Comparison of ENCODE assay signal across 13 cellular contexts in genomic region chr10:43401627-43402026, GRCh38. TPM values are rescaled to one million over a fixed set of nuclear protein-coding genes. Genes with fewer than 3 reads are reported as not detected.
DNase-seq lines count a peak whose midpoint lies in the region; ATAC-seq and TF ChIP-seq lines count a peak whose summit lies in the region.
"Had no signal": no experiment of that assay in that cellular context is flagged by ENCODE, and none has a peak within 500 bp of the region (broad histone marks: within the 10 kb centered on the region; RNA-seq: fewer than 3 reads in every experiment).

No MANE protein-coding gene starts in this region.

- no peaks in the 10 kb centered on the region for H3K9me3 Mint-ChIP-seq in CD8-positive, alpha-beta memory T cell
- no peaks in the 10 kb centered on the region for H3K9me3 Mint-ChIP-seq in activated naive CD8-positive, alpha-beta T cell treated with anti-CD3 and anti-CD28 coated beads, Interleukin-2, amount 50 U/mL, for 24 hours
- H3K9me3 Mint-ChIP-seq in mesothelial cell of epicardium = no peaks in the 10 kb centered on the region
- H3K9me3 Mint-ChIP-seq: nephron had no signal

- H3K4me1 Mint-ChIP-seq in CD8-positive, alpha-beta memory T cell = peaks cover 76 to 89% (median 78%) of the 10 kb centered on the region in 3 donors
- peaks cover 80% of the 10 kb centered on the region for H3K4me1 Mint-ChIP-seq in activated naive CD8-positive, alpha-beta T cell treated with anti-CD3 and anti-CD28 coated beads, Interleukin-2, amount 50 U/mL, for 24 hours
- peaks cover 52% of the 10 kb centered on the region for H3K4me1 Mint-ChIP-seq in mesothelial cell of epicardium

- in situ Hi-C loops in gastrocnemius medialis (cut with MboI; ENCODE audit: low sequenced_read_pairs in 4 of 4) = loop anchor here in 2 of 4 donors (25.0 kb wide), 1 partner anchor 1586 kb away; the partner anchor contains the start of gene DEPP1 (in 2 of the 2)

- no peaks in the 10 kb centered on the region for H3K27me3 Mint-ChIP-seq in CD8-positive, alpha-beta memory T cell
- H3K27me3 Mint-ChIP-seq in activated naive CD8-positive, alpha-beta T cell treated with anti-CD3 and anti-CD28 coated beads, Interleukin-2, amount 50 U/mL, for 24 hours = no peaks in the 10 kb centered on the region
- H3K27me3 Mint-ChIP-seq in mesothelial cell of epicardium (ENCODE audit: low read depth) = no peaks in the 10 kb centered on the region

- no peak overlapping the region for H3K9ac ChIP-seq in HUES6 (ENCODE audit: low read length)
- H3K9ac ChIP-seq: KMS-11 had no signal

- peak overlapping the region; percentile 58 to 99 (median 94) for H3K27ac Mint-ChIP-seq in CD8-positive, alpha-beta memory T cell
- H3K27ac Mint-ChIP-seq in activated naive CD8-positive, alpha-beta T cell treated with anti-CD3 and anti-CD28 coated beads, Interleukin-2, amount 50 U/mL, for 24 hours = peak overlapping the region; percentile 93
- peak overlapping the region; percentile 50 for H3K27ac Mint-ChIP-seq in mesothelial cell of epicardium

- H3K4me1 ChIP-seq in CD8-positive, alpha-beta memory T cell (ENCODE audit: insufficient read depth, low read length) = peaks cover 83% of the 10 kb centered on the region
- peaks cover 53% of the 10 kb centered on the region for H3K4me1 ChIP-seq in HUES6 (ENCODE audit: control insufficient read depth, insufficient read depth, low read length)
- H3K4me1 ChIP-seq in gastrocnemius medialis = peaks cover 59 to 87% of the 10 kb centered on the region in 2 donors

- POLR2A ChIA-PET in CD8-positive, alpha-beta memory T cell (lab: Charles Lee) = interaction anchor here (0.5 to 1.5 kb wide), 3 partner anchors 14 to 40 kb away, joined by 3 to 8 read pairs (median 4); partner anchors contain the start of gene ZNF487

- no peaks in the 10 kb centered on the region for H3K9me3 ChIP-seq in CD8-positive, alpha-beta memory T cell (ENCODE audit: low read length)
- H3K9me3 ChIP-seq in HUES6 (ENCODE audit: control insufficient read depth, insufficient read depth, low read depth, low read length) (no peaks in the 10 kb centered on the region), gastrocnemius medialis (no peaks in the 10 kb centered on the region)
- H3K9me3 ChIP-seq: tibial artery had no signal

- H3K36me3 ChIP-seq in CD8-positive, alpha-beta memory T cell (ENCODE audit: insufficient read depth, low read length) = no peaks in the 10 kb centered on the region
- H3K36me3 ChIP-seq in HUES6 (ENCODE audit: control insufficient read depth, insufficient read depth, low read length) (peaks cover 19% of the 10 kb centered on the region), gastrocnemius medialis (no peaks in the 10 kb centered on the region)

- H3K4me3 Mint-ChIP-seq in CD8-positive, alpha-beta memory T cell = peak overlapping the region; percentile 82 to 100 (median 90)
- H3K4me3 Mint-ChIP-seq in activated naive CD8-positive, alpha-beta T cell treated with anti-CD3 and anti-CD28 coated beads, Interleukin-2, amount 50 U/mL, for 24 hours = peak overlapping the region; percentile 96
- no peak overlapping the region for H3K4me3 Mint-ChIP-seq in mesothelial cell of epicardium

- H3K27me3 ChIP-seq in CD8-positive, alpha-beta memory T cell (ENCODE audit: insufficient read depth, low read length, poor library complexity, severe bottlenecking) = no peaks in the 10 kb centered on the region
- H3K27me3 ChIP-seq in HUES6 (ENCODE audit: control insufficient read depth, insufficient read depth, low read length) = no peaks in the 10 kb centered on the region
- no peaks in the 10 kb centered on the region for H3K27me3 ChIP-seq in gastrocnemius medialis
- H3K27me3 ChIP-seq: tibial artery had no signal

- H3K4me3 ChIP-seq in CD8-positive, alpha-beta memory T cell (ENCODE audit: low read length) = no peak overlapping the region
- H3K4me3 ChIP-seq in HUES6 (ENCODE audit: low read depth, low read length) (peak overlapping the region; percentile 0; the same call in 1 of the 2 replicates), gastrocnemius medialis (no peak overlapping the region)
- H3K4me3 ChIP-seq: tibial artery had no signal

- TF ChIP-seq CTCF in mesothelial cell of epicardium (IDR thresholded peaks at IDR 0.05; ENCODE audit: unreplicated experiment) = no peak
- TF ChIP-seq CTCF in gastrocnemius medialis (IDR thresholded peaks at IDR 0.05 in 4 of 5, conservative IDR thresholded peaks at IDR 0.05 in 1 of 5) = no peak

- H3K27ac ChIP-seq in CD8-positive, alpha-beta memory T cell (ENCODE audit: low read depth, low read length) = peak overlapping the region; percentile 20
- H3K27ac ChIP-seq in HUES6 (ENCODE audit: low read depth, low read length) (no peak overlapping the region), gastrocnemius medialis (peak overlapping the region in 1 of 4 donors; percentile 7)
- H3K27ac ChIP-seq: KMS-11, tibial artery had no signal

- CTCF ChIA-PET in CD8-positive, alpha-beta memory T cell (lab: Charles Lee) = interaction anchor here (1.3 kb wide), 1 partner anchor 19 kb away, joined by 6 read pairs; no protein-coding TSS in a partner anchor

- ATAC-seq in activated naive CD8-positive, alpha-beta T cell treated with anti-CD3 and anti-CD28 coated beads, Interleukin-2, amount 50 U/mL, for 24 hours = no peak
- ATAC-seq in gastrocnemius medialis = no peak

- peaks cover 0 to 42% (median 10%) of the 10 kb centered on the region in 3 donors for H3K36me3 Mint-ChIP-seq in CD8-positive, alpha-beta memory T cell
- peaks cover 86% of the 10 kb centered on the region for H3K36me3 Mint-ChIP-seq in activated naive CD8-positive, alpha-beta T cell treated with anti-CD3 and anti-CD28 coated beads, Interleukin-2, amount 50 U/mL, for 24 hours (ENCODE audit: low read depth)
- H3K36me3 Mint-ChIP-seq in mesothelial cell of epicardium = peaks cover 7% of the 10 kb centered on the region

- intact Hi-C loops in gastrocnemius medialis (cut with DNase I; ENCODE audit: low total_unique reads) = no loop called here

- no peak for TF ChIP-seq POLR2A in gastrocnemius medialis (IDR thresholded peaks at IDR 0.05)

- no peak for DNase-seq in CD8-positive, alpha-beta memory T cell
- DNase-seq in activated naive CD8-positive, alpha-beta T cell treated with anti-CD3 and anti-CD28 coated beads, Interleukin-2, amount 50 U/mL, for 24 hours = no peak
- DNase-seq in mesothelial cell of epicardium (ENCODE audit: low spot score in 2 of 2, unreplicated experiment in 2 of 2) (no peak), midbrain (lab: John Stamatoyannopoulos, UW) (no peak), DMS79 (lab: John Stamatoyannopoulos, UW) (no peak), gastrocnemius medialis (no peak), 8988T (no peak)
- DNase-seq: NCI-H526, tibial artery had no signal

RNA-seq across cellular contexts. Expression of gene HNRNPF, which starts 7.4 kb away (rescaled TPM):
- 100 to 1,000 TPM; 562 to 566 TPM for total RNA-seq in CD8-positive, alpha-beta memory T cell
- 261 TPM for polyA plus RNA-seq in CD8-positive, alpha-beta memory T cell
- total RNA-seq in mesothelial cell of epicardium = 163 to 169 TPM (median 165 TPM) in 3 replicates
- total RNA-seq in gastrocnemius medialis = 100 to 1,000 TPM in 1 of 4 donors, 10 to 100 TPM in 3; 69.2 to 111 (median 90.6) TPM

RNA-seq across cellular contexts. Expression of gene FXYD4, which starts 30.2 kb away (rescaled TPM):
- total RNA-seq in CD8-positive, alpha-beta memory T cell = not detected
- not detected for polyA plus RNA-seq in CD8-positive, alpha-beta memory T cell
- not detected in 3 replicates for total RNA-seq in mesothelial cell of epicardium
- not detected for total RNA-seq in gastrocnemius medialis
- total RNA-seq: frontal cortex had no signal

RNA-seq across cellular contexts. Expression of gene ZNF487, which starts 35.3 kb away (rescaled TPM):
- total RNA-seq in CD8-positive, alpha-beta memory T cell = 1 to 10 TPM; 1.5 to 4.2 TPM
- polyA plus RNA-seq in CD8-positive, alpha-beta memory T cell = 7.9 TPM
- total RNA-seq in mesothelial cell of epicardium = 2.7 to 3.4 TPM (median 2.8 TPM) in 3 replicates
- total RNA-seq in gastrocnemius medialis = 1 to 10 TPM in 3 of 4 donors, under 1 TPM in 1; 0.80 to 2.4 (median 1.7) TPM
